ENCODE assay signal across 10 cellular contexts in genomic region chrX:40558590-40558989, GRCh38.
"Had no signal": no experiment of that assay in that cellular context is flagged by ENCODE, and none has a peak within 500 bp of the region (broad histone marks: within the 10 kb centered on the region; RNA-seq: fewer than 3 reads in every experiment).

No MANE protein-coding gene starts in this region.

- H3K4me1 ChIP-seq: HAP-1 had no signal

- H3K9me3 ChIP-seq: HAP-1 had no signal

- ATAC-seq: HCT116, HepG2 had no signal

- DNase-seq: GM23248, GOT3, H7, HFFc6, KBM-7 had no signal

- H3K4me3 Mint-ChIP-seq: HFFc6 had no signal

- H3K36me3 ChIP-seq: HAP-1 had no signal

- FAIRE-seq: HepG2 had no signal

- H2AFZ ChIP-seq: GM23248 had no signal

- H3K9me3 Mint-ChIP-seq: HFFc6 had no signal

- H3K4me3 ChIP-seq: GM23248, HAP-1 had no signal

- H3K9ac ChIP-seq: GM23248, KMS-11 had no signal

- H3K4me2 ChIP-seq: KMS-11 had no signal

- H3K27ac ChIP-seq: GM23248, HL-60, KMS-11 had no signal

- H3K27ac Mint-ChIP-seq: HFFc6 had no signal
